Comparison of ENCODE assay signal across 8 cellular contexts in the genomic region with DNA sequence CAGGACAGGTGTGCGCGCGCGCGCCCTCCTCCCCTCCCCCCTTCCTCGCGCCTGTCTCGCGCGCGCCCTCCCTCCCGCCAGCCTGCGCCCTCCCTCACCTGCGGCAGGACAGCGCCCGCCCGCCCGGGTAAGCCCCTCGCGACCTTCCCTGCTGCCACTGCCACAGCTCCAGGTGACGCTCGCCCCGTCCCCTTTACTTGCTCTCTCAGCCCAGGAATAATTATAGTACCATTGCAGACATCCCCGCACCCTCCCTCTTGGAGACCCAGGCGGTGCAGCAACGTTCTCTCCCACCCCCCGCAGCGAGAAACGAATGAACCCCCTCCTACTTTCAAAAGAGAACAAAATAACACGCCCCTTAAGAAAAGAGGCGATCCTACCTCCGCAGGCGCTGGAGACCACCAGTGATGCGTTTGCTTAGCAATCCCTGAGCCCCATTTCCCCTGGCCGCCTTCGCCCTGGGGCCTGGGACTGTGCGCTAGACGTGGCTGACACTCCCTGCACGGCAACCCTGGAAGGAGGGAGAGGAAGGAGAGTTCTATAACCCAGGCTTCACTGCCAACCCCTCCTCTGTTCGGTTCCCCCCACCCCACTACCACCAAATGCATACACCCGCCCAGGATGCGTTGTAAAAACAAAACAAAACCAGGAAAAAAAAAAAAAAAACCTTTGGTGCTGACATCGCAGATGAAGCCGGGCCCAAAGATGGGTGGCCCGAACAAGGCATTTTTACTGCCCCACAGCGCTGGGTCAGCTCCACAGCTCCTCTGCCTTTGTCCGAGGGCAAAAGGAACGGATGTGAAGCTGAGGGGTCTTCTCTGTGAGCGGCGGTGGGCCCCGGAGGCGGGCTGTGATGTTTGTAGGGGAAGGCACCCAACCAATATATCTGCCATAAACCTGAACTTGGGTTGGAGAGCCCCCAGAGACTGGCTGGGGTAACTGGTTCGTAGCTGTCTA. TPM values are rescaled to one million over a fixed set of nuclear protein-coding genes. Genes with fewer than 3 reads are reported as not detected.
DNase-seq lines count a peak whose midpoint lies in the region; ATAC-seq and TF ChIP-seq lines count a peak whose summit lies in the region.

No MANE protein-coding gene starts in this region.

- H3K9me3 ChIP-seq in HUES48 (ENCODE audit: control insufficient read depth, insufficient read depth, low read length) (no peaks in the 10 kb centered on the region), esophagus squamous epithelium (no peaks in the 10 kb centered on the region), neuron (ENCODE audit: low read length) (no peaks in the 10 kb centered on the region)

- H3K36me3 Mint-ChIP-seq in activated CD8-positive, alpha-beta memory T cell treated with anti-CD3 and anti-CD28 coated beads, Interleukin-2, amount 10 ng/mL, durations not matched to agents 7 days and 5 days = no peaks in the 10 kb centered on the region

- H3K27ac ChIP-seq in HUES48 (ENCODE audit: low read depth, low read length) (no peak overlapping the region), esophagus squamous epithelium (peak overlapping the region; percentile 96 to 98 (median 97))

- CTCF ChIA-PET in activated CD8-positive, alpha-beta memory T cell treated with anti-CD3 and anti-CD28 coated beads, Interleukin-2, amount 10 ng/mL, durations not matched to agents 7 days and 5 days (lab: Charles Lee) = interaction anchor here (0.6 to 6.9 kb wide), 11 partner anchors 10 to 342 kb away, joined by 3 to 58 read pairs (median 3); no protein-coding TSS in a partner anchor

- H3K9me3 Mint-ChIP-seq in activated CD8-positive, alpha-beta memory T cell treated with anti-CD3 and anti-CD28 coated beads, Interleukin-2, amount 10 ng/mL, durations not matched to agents 7 days and 5 days (ENCODE audit: low read depth) = no peaks in the 10 kb centered on the region

- no peak for TF ChIP-seq CTCF in esophagus squamous epithelium (IDR thresholded peaks at IDR 0.05)

- peak overlapping the region; percentile 99 for H3K4me3 Mint-ChIP-seq in activated CD8-positive, alpha-beta memory T cell treated with anti-CD3 and anti-CD28 coated beads, Interleukin-2, amount 10 ng/mL, durations not matched to agents 7 days and 5 days

- peak overlapping the region; percentile 98 for H3K27ac Mint-ChIP-seq in activated CD8-positive, alpha-beta memory T cell treated with anti-CD3 and anti-CD28 coated beads, Interleukin-2, amount 10 ng/mL, durations not matched to agents 7 days and 5 days

- intact Hi-C loops in esophagus squamous epithelium (cut with DNase I) = no loop called here

- H3K4me3 ChIP-seq in HUES48 (ENCODE audit: low read depth, low read length) (peak overlapping the region; percentile 92), esophagus squamous epithelium (peak overlapping the region; percentile 63 to 76 (median 70)), neuron (ENCODE audit: low read length) (peak overlapping the region; percentile 65)

- H3K27me3 ChIP-seq in HUES48 (ENCODE audit: control insufficient read depth, insufficient read depth, low read length) (peaks cover 86% of the 10 kb centered on the region), esophagus squamous epithelium (no peaks in the 10 kb centered on the region), neuron (ENCODE audit: insufficient read depth, low read length) (peaks cover 78% of the 10 kb centered on the region)

- H2AFZ ChIP-seq in neuron (ENCODE audit: low read depth, low read length) = peak overlapping the region; percentile 96

- H3K36me3 ChIP-seq in HUES48 (ENCODE audit: control insufficient read depth, insufficient read depth, low read length) (no peaks in the 10 kb centered on the region), esophagus squamous epithelium (no peaks in the 10 kb centered on the region), neuron (ENCODE audit: insufficient read depth, low read length) (no peaks in the 10 kb centered on the region)

- no peak overlapping the region for H3K9ac ChIP-seq in HUES48 (ENCODE audit: low read depth, low read length)

- DNase-seq in DMS53 (lab: John Stamatoyannopoulos, UW) (peak; percentile 76), esophagus squamous epithelium (lab: John Stamatoyannopoulos, UW) (no peak), NOMO-1 treated with dmso at 0.1 percent for 144 hours (lab: John Stamatoyannopoulos, UW; ENCODE audit: unreplicated experiment) (no peak), NCI-H1436 treated with DMSO at 0.1 percent for 48 hours (lab: John Stamatoyannopoulos, UW) (no peak)
- peak; percentile 53 for DNase-seq in activated CD8-positive, alpha-beta memory T cell treated with anti-CD3 and anti-CD28 coated beads, Interleukin-2, amount 10 ng/mL, durations not matched to agents 7 days and 5 days

- H3K4me1 Mint-ChIP-seq in activated CD8-positive, alpha-beta memory T cell treated with anti-CD3 and anti-CD28 coated beads, Interleukin-2, amount 10 ng/mL, durations not matched to agents 7 days and 5 days = peaks cover 49% of the 10 kb centered on the region

- H3K4me1 ChIP-seq in HUES48 (ENCODE audit: control insufficient read depth, insufficient read depth, low read length) = peaks cover 40% of the 10 kb centered on the region
- peaks cover 30 to 65% (median 37%) of the 10 kb centered on the region in 3 donors for H3K4me1 ChIP-seq in esophagus squamous epithelium
- H3K4me1 ChIP-seq in neuron (ENCODE audit: insufficient read depth, low read length) = peaks cover 18% of the 10 kb centered on the region

- TF ChIP-seq POLR2A in esophagus squamous epithelium (IDR thresholded peaks at IDR 0.05) = no peak

- H3K27me3 Mint-ChIP-seq in activated CD8-positive, alpha-beta memory T cell treated with anti-CD3 and anti-CD28 coated beads, Interleukin-2, amount 10 ng/mL, durations not matched to agents 7 days and 5 days = peaks cover 24% of the 10 kb centered on the region

- ATAC-seq in activated CD8-positive, alpha-beta memory T cell treated with anti-CD3 and anti-CD28 coated beads, Interleukin-2, amount 10 ng/mL, durations not matched to agents 7 days and 5 days = peak; percentile 10
- no peak for ATAC-seq in GM21786 (IDR thresholded peaks at IDR 0.05; ENCODE audit: unreplicated experiment)

- WGBS in esophagus squamous epithelium, 2 donors = 1 to 4% methylated on average over 20 to 23 of the region's 53 CpGs

RNA-seq across cellular contexts. Expression of a gene that starts 5.5 kb away (rescaled TPM):
- total RNA-seq in activated CD8-positive, alpha-beta memory T cell treated with anti-CD3 and anti-CD28 coated beads, Interleukin-2, amount 10 ng/mL, durations not matched to agents 7 days and 5 days = 10 to 100 TPM; 12.3 to 15.4 TPM
- 10 to 100 TPM in 2 of 4 donors, 1 to 10 TPM in 2; 8.2 to 18.9 (median 10.6) TPM for total RNA-seq in esophagus squamous epithelium

RNA-seq across cellular contexts. Expression of a gene that starts 17.4 kb away (rescaled TPM):
- total RNA-seq in activated CD8-positive, alpha-beta memory T cell treated with anti-CD3 and anti-CD28 coated beads, Interleukin-2, amount 10 ng/mL, durations not matched to agents 7 days and 5 days = 1 to 10 TPM; 2.9 to 3.4 TPM
- 10 to 100 TPM in 1 of 4 donors, 1 to 10 TPM in 3; 2.9 to 12.4 (median 6.5) TPM for total RNA-seq in esophagus squamous epithelium

Comparison
In these comparisons a context has a peak if more than half of its experiments do, and no peak if none do; other contexts are left out.
1. DNase-seq: peak in DMS53 (single experiment) and activated CD8-positive, alpha-beta memory T cell treated with anti-CD3 and anti-CD28 coated beads, Interleukin-2, amount 10 ng/mL, durations not matched to agents 7 days and 5 days (single experiment); none in esophagus squamous epithelium (single experiment), NOMO-1 treated with dmso at 0.1 percent for 144 hours (single experiment) and NCI-H1436 treated with DMSO at 0.1 percent for 48 hours (single experiment).
2. Peak in every context shown above with its lines, with median percentiles within 50 percentile points of each other: H3K4me3 ChIP-seq.